ENCODE assay signal across 9 cellular contexts in genomic region chr3:195003006-195003892, GRCh38.
DNase-seq lines count a peak whose midpoint lies in the region; ATAC-seq lines count a peak whose summit lies in the region.
"Had no signal": no experiment of that assay in that cellular context is flagged by ENCODE, and none has a peak within 500 bp of the region (broad histone marks: within the 10 kb centered on the region; RNA-seq: fewer than 3 reads in every experiment).

No MANE protein-coding gene starts in this region.

- H4K20me1 ChIP-seq in Karpas-422 (ENCODE audit: insufficient read depth, low read depth, low read length), result no peaks in the 10 kb centered on the region

- H3K4me2 ChIP-seq in Karpas-422 (ENCODE audit: low read depth, low read length, poor library complexity, severe bottlenecking), result peak overlapping the region; percentile 55

- H3K4me3 ChIP-seq in Karpas-422 (ENCODE audit: low read length), result peak overlapping the region; percentile 14; the same call in 1 of the 2 replicates

- intact Hi-C loops in Right ventricle myocardium superior (cut with DNase I), result loop anchor here (2.0 kb wide), 2 partner anchors 104 to 258 kb away; no protein-coding TSS in a partner anchor

- peaks cover 19% of the 10 kb centered on the region for H3K4me1 ChIP-seq in Karpas-422 (ENCODE audit: low read length)

- no peaks in the 10 kb centered on the region for H3K36me3 ChIP-seq in Karpas-422 (ENCODE audit: insufficient read depth, low read length)

- peak; percentile 87 for DNase-seq in Karpas-422
- peak; percentile 97 for DNase-seq in SKM-1 (lab: John Stamatoyannopoulos, UW; ENCODE audit: unreplicated experiment)
- DNase-seq in Right ventricle myocardium superior, result peak; percentile 88
- DNase-seq in stimulated activated CD8-positive, alpha-beta memory T cell treated with anti-CD3 and anti-CD28 coated beads, Interleukin-4, amount 100 ng/mL, for 48 hours, result peak; percentile 18
- DNase-seq in T-helper 9 cell, result no peak
- DNase-seq: natural killer cell had no signal

- H3K9me3 ChIP-seq in Karpas-422 (ENCODE audit: low read length), result no peaks in the 10 kb centered on the region

- H3K9ac ChIP-seq in Karpas-422 (ENCODE audit: low read length), result peak overlapping the region; percentile 40; the same call in 1 of the 2 replicates

- H3K9me2 ChIP-seq in Karpas-422 (replicated peaks; ENCODE audit: insufficient read depth, low read length), result no peaks in the 10 kb centered on the region

- ATAC-seq in Right ventricle myocardium superior (ENCODE audit: poor library complexity) (peak; percentile 90), GM19023 (IDR thresholded peaks at IDR 0.05; ENCODE audit: unreplicated experiment) (no peak), GM21737 (IDR thresholded peaks at IDR 0.05; ENCODE audit: unreplicated experiment) (no peak), HG03095 (IDR thresholded peaks at IDR 0.05; ENCODE audit: unreplicated experiment) (no peak)

- no peak overlapping the region for H3K27ac ChIP-seq in Karpas-422 (ENCODE audit: low read length)

- H3K27me3 ChIP-seq in Karpas-422 (ENCODE audit: low read length), result no peaks in the 10 kb centered on the region

- no peaks in the 10 kb centered on the region for H3K79me2 ChIP-seq in Karpas-422 (ENCODE audit: low read length)

- peak overlapping the region; percentile 18; the same call in 1 of the 2 replicates for H2AFZ ChIP-seq in Karpas-422 (ENCODE audit: low read length)
